ENCODE assay signal across 19 cellular contexts in the genomic region with DNA sequence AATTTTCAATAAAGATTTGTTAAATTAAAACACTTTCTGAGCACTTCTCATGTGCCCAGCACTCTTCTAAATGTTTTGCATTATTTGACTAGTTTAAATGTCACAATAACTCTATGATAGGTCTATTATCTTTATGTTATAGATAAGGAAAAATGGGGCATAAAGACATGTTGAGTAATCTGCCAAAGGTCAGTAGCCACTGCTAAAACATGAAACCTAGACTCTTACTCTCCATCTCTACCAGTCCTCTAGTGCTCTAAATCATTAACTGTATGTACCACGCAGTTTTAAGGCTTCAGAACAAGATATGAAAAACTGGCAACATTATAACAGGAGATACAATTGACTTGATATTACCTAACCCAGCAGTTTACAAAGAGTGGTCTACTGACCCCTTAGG. TPM values are rescaled to one million over a fixed set of nuclear protein-coding genes. Genes with fewer than 3 reads are reported as not detected.
A peak's percentile ranks its signal among the peaks of the same experiment; 100 is the strongest.
DNase-seq lines count a peak whose midpoint lies in the region; TF ChIP-seq lines count a peak whose summit lies in the region.
"Had no signal": no experiment of that assay in that cellular context is flagged by ENCODE, and none has a peak within 500 bp of the region (broad histone marks: within the 10 kb centered on the region; RNA-seq: fewer than 3 reads in every experiment).

No MANE protein-coding gene starts in this region.

- DNase-seq in HuH-7 (ENCODE audit: low spot score) = peak; percentile 37
- peak; percentile 45 for DNase-seq in fibroblast of villous mesenchyme (ENCODE audit: low read depth)
- DNase-seq in mesothelial cell of epicardium (ENCODE audit: low spot score in 2 of 2, unreplicated experiment in 2 of 2) = no peak
- DNase-seq in type B pancreatic cell (ENCODE audit: extremely low spot score, unreplicated experiment) = no peak
- DNase-seq in stimulated activated CD4-positive, alpha-beta T cell treated with anti-CD3 and anti-CD28 coated beads, Interleukin-4, amount 100 ng/mL, for 4 hours = no peak
- no peak for DNase-seq in T-helper 9 cell
- no peak for DNase-seq in NCI-H2107 treated with DMSO at 0.1 percent for 48 hours (lab: John Stamatoyannopoulos, UW; ENCODE audit: unreplicated experiment)
- DNase-seq: BE2C, COR-L47, IMR-90, NCI-H1105, NCI-H146, NCI-H2029, NCI-H226, NCI-H510A treated with DMSO at 0.1 percent for 48 hours, NCI-H748 treated with DMSO at 0.1 percent for 48 hours, SIG-M5 had no signal

- H3K9me3 Mint-ChIP-seq in mesothelial cell of epicardium (no peaks in the 10 kb centered on the region), type B pancreatic cell (peaks cover 3% of the 10 kb centered on the region)
- H3K9me3 Mint-ChIP-seq: GM23338 had no signal

- H3K4me1 Mint-ChIP-seq in mesothelial cell of epicardium = peaks cover 25% of the 10 kb centered on the region
- H3K4me1 Mint-ChIP-seq in type B pancreatic cell (ENCODE audit: unreplicated experiment) = peaks cover 26% of the 10 kb centered on the region

- H3K27ac Mint-ChIP-seq in mesothelial cell of epicardium (peak overlapping the region; percentile 51), type B pancreatic cell (peak overlapping the region; percentile 57)
- H3K27ac Mint-ChIP-seq: GM23338 had no signal

- peaks cover 4% of the 10 kb centered on the region for H3K36me3 Mint-ChIP-seq in mesothelial cell of epicardium
- H3K36me3 Mint-ChIP-seq in type B pancreatic cell = peaks cover 14% of the 10 kb centered on the region

- H3K4me3 Mint-ChIP-seq in mesothelial cell of epicardium = no peak overlapping the region
- no peak overlapping the region for H3K4me3 Mint-ChIP-seq in type B pancreatic cell
- H3K4me3 Mint-ChIP-seq: GM23338 had no signal

- no peak overlapping the region for H3K4me3 ChIP-seq in fibroblast of villous mesenchyme (ENCODE audit: low read depth, low read length)
- H3K4me3 ChIP-seq: GM23338, HAP-1 had no signal

- TF ChIP-seq CTCF in fibroblast of villous mesenchyme (IDR thresholded peaks at IDR 0.05; ENCODE audit: insufficient read depth, low read depth, low read length) = no peak
- TF ChIP-seq CTCF in mesothelial cell of epicardium (IDR thresholded peaks at IDR 0.05; ENCODE audit: unreplicated experiment) = no peak
- TF ChIP-seq CTCF in type B pancreatic cell (conservative IDR thresholded peaks at IDR 0.05) = no peak

- no peaks in the 10 kb centered on the region for H3K27me3 Mint-ChIP-seq in mesothelial cell of epicardium (ENCODE audit: low read depth)
- H3K27me3 Mint-ChIP-seq in type B pancreatic cell = no peaks in the 10 kb centered on the region

RNA-seq across cellular contexts. Expression of gene RAB6A, which starts 6.9 kb away (rescaled TPM):
- 123 and 153 TPM in 2 replicates for total RNA-seq in fibroblast of villous mesenchyme
- total RNA-seq in mesothelial cell of epicardium = 66.3 to 74.8 TPM (median 68.4 TPM) in 3 replicates
- total RNA-seq in type B pancreatic cell (ENCODE audit: low replicate concordance) = 86.7 and 123 TPM in 2 replicates

RNA-seq across cellular contexts. Expression of gene MRPL48, which starts 33.7 kb away (rescaled TPM):
- total RNA-seq in fibroblast of villous mesenchyme = 22.5 and 30.3 TPM in 2 replicates
- 25.2 to 29.3 TPM (median 27.0 TPM) in 3 replicates for total RNA-seq in mesothelial cell of epicardium
- total RNA-seq in type B pancreatic cell (ENCODE audit: low replicate concordance) = 35.9 and 43.7 TPM in 2 replicates

Comparison
In these comparisons a context has a peak if more than half of its experiments do, and no peak if none do; other contexts are left out.
1. DNase-seq: peak in HuH-7 (single experiment) and fibroblast of villous mesenchyme (single experiment); none in mesothelial cell of epicardium (0 of 2), type B pancreatic cell (single experiment), stimulated activated CD4-positive, alpha-beta T cell treated with anti-CD3 and anti-CD28 coated beads, Interleukin-4, amount 100 ng/mL, for 4 hours (0 of 2), T-helper 9 cell (single experiment) and NCI-H2107 treated with DMSO at 0.1 percent for 48 hours (single experiment).